Comparison of ENCODE assay signal across 8 cellular contexts in genomic region chr22:39019971-39020651, GRCh38. TPM values are rescaled to one million over a fixed set of nuclear protein-coding genes. Genes with fewer than 3 reads are reported as not detected.
DNase-seq lines count a peak whose midpoint lies in the region; ATAC-seq and TF ChIP-seq lines count a peak whose summit lies in the region.
"Not testable (repeated sequence)": the region's sequence is repeated elsewhere in the genome, so short reads cannot be mapped to it uniquely, and the experiment has no call there.

No MANE protein-coding gene starts in this region.

- peak overlapping the region; percentile 95 to 98 (median 97) for H3K27ac Mint-ChIP-seq in CD4-positive, alpha-beta memory T cell
- H3K27ac Mint-ChIP-seq in activated CD8-positive, alpha-beta T cell treated with anti-CD3 and anti-CD28 coated beads, Interleukin-2, amount 10 ng/mL, durations not matched to agents 7 days and 5 days: peak overlapping the region; percentile 95
- peak overlapping the region; percentile 94 to 98 for H3K27ac Mint-ChIP-seq in natural killer cell treated with Interleukin-12 subunit alpha and Interleukin-12 subunit beta and Interleukin-15 and Interleukin-18, amount 100 ng/mL, for 72 hours
- H3K27ac Mint-ChIP-seq in stimulated activated naive CD8-positive, alpha-beta T cell treated with anti-CD3 and anti-CD28 coated beads, Interleukin-15, Interleukin-2, amounts not matched to agents 100 ng/mL and 50 ng/mL, for 24 hours: peak overlapping the region; percentile 84

- H3K4me1 Mint-ChIP-seq in CD4-positive, alpha-beta memory T cell: peaks cover 31 to 70% (median 51%) of the 10 kb centered on the region in 4 donors
- peaks cover 68% of the 10 kb centered on the region for H3K4me1 Mint-ChIP-seq in activated CD8-positive, alpha-beta T cell treated with anti-CD3 and anti-CD28 coated beads, Interleukin-2, amount 10 ng/mL, durations not matched to agents 7 days and 5 days (ENCODE audit: low read depth)
- peaks cover 31 to 40% of the 10 kb centered on the region in 2 donors for H3K4me1 Mint-ChIP-seq in natural killer cell treated with Interleukin-12 subunit alpha and Interleukin-12 subunit beta and Interleukin-15 and Interleukin-18, amount 100 ng/mL, for 72 hours (ENCODE audit: low read depth in 2 of 2)
- peaks cover 60% of the 10 kb centered on the region for H3K4me1 Mint-ChIP-seq in stimulated activated naive CD8-positive, alpha-beta T cell treated with anti-CD3 and anti-CD28 coated beads, Interleukin-15, Interleukin-2, amounts not matched to agents 100 ng/mL and 50 ng/mL, for 24 hours (ENCODE audit: low read depth)

- peaks cover 50% of the 10 kb centered on the region for H3K4me1 ChIP-seq in CD4-positive, alpha-beta memory T cell (ENCODE audit: insufficient read depth, low read length)
- peaks cover 31% of the 10 kb centered on the region for H3K4me1 ChIP-seq in left ventricle myocardium inferior

- peaks cover 16% of the 10 kb centered on the region for H3K36me3 ChIP-seq in CD4-positive, alpha-beta memory T cell (ENCODE audit: insufficient read depth, low read length)
- not testable (repeated sequence) for H3K36me3 ChIP-seq in left ventricle myocardium inferior

- H3K9me3 ChIP-seq in CD4-positive, alpha-beta memory T cell (ENCODE audit: control insufficient read depth in 1 of 2, low read length in 2 of 2); left ventricle myocardium inferior (replicated peaks): not testable (repeated sequence)

- not testable (repeated sequence) for TF ChIP-seq CTCF in choroid plexus epithelial cell (conservative IDR thresholded peaks at IDR 0.05; ENCODE audit: low read depth, low read length); left ventricle myocardium inferior (IDR thresholded peaks at IDR 0.05; ENCODE audit: borderline replicate concordance)

- CTCF ChIA-PET in CD4-positive, alpha-beta memory T cell (lab: Charles Lee; ENCODE audit: partially characterized antibody): not testable (repeated sequence)
- CTCF ChIA-PET in activated CD8-positive, alpha-beta T cell treated with anti-CD3 and anti-CD28 coated beads, Interleukin-2, amount 10 ng/mL, durations not matched to agents 7 days and 5 days (lab: Charles Lee): interaction anchor here (0.6 to 1.6 kb wide), 2 partner anchors 17 to 150 kb away, joined by 3 to 4 read pairs; no protein-coding TSS in a partner anchor

- not testable (repeated sequence) for H3K27me3 ChIP-seq in CD4-positive, alpha-beta memory T cell (ENCODE audit: insufficient read depth, low read length); left ventricle myocardium inferior (ENCODE audit: low read depth)

- not testable (repeated sequence) for H3K9me3 Mint-ChIP-seq in CD4-positive, alpha-beta memory T cell; activated CD8-positive, alpha-beta T cell treated with anti-CD3 and anti-CD28 coated beads, Interleukin-2, amount 10 ng/mL, durations not matched to agents 7 days and 5 days (ENCODE audit: insufficient read depth); natural killer cell treated with Interleukin-12 subunit alpha and Interleukin-12 subunit beta and Interleukin-15 and Interleukin-18, amount 100 ng/mL, for 72 hours; stimulated activated naive CD8-positive, alpha-beta T cell treated with anti-CD3 and anti-CD28 coated beads, Interleukin-15, Interleukin-2, amounts not matched to agents 100 ng/mL and 50 ng/mL, for 24 hours

- H3K4me3 ChIP-seq in CD4-positive, alpha-beta memory T cell (ENCODE audit: low read length in 2 of 2): not testable (repeated sequence)
- H3K4me3 ChIP-seq in choroid plexus epithelial cell (ENCODE audit: low read depth, low read length) (peak overlapping the region; percentile 39), left ventricle myocardium inferior (peak overlapping the region; percentile 66)

- intact Hi-C loops in CD4-positive, alpha-beta memory T cell (cut with micrococcal nuclease): loop anchor here (5.0 kb wide), 1 partner anchor 72 kb away; no protein-coding TSS in a partner anchor
- intact Hi-C loops in left ventricle myocardium inferior (cut with micrococcal nuclease): not testable (repeated sequence)

- DNase-seq in CD4-positive, alpha-beta memory T cell; activated CD8-positive, alpha-beta T cell treated with anti-CD3 and anti-CD28 coated beads, Interleukin-2, amount 10 ng/mL, durations not matched to agents 7 days and 5 days; left ventricle myocardium inferior; natural killer cell treated with Interleukin-12 subunit alpha and Interleukin-12 subunit beta and Interleukin-15 and Interleukin-18, amount 100 ng/mL, for 72 hours (ENCODE audit: low spot score): not testable (repeated sequence)
- DNase-seq in NAMALWA (ENCODE audit: low spot score): peak; percentile 52
- peak; percentile 41 for DNase-seq in choroid plexus epithelial cell (ENCODE audit: low read depth)

- POLR2A ChIA-PET in CD4-positive, alpha-beta memory T cell (lab: Charles Lee; ENCODE audit: partially characterized antibody): interaction anchor here (0.9 to 3.2 kb wide), 3 partner anchors 12 to 79 kb away, joined by 3 to 9 read pairs (median 5); no protein-coding TSS in a partner anchor
- POLR2A ChIA-PET in activated CD8-positive, alpha-beta T cell treated with anti-CD3 and anti-CD28 coated beads, Interleukin-2, amount 10 ng/mL, durations not matched to agents 7 days and 5 days (lab: Charles Lee): not testable (repeated sequence)

- not testable (repeated sequence) for H3K27me3 Mint-ChIP-seq in CD4-positive, alpha-beta memory T cell; activated CD8-positive, alpha-beta T cell treated with anti-CD3 and anti-CD28 coated beads, Interleukin-2, amount 10 ng/mL, durations not matched to agents 7 days and 5 days (ENCODE audit: low read depth); natural killer cell treated with Interleukin-12 subunit alpha and Interleukin-12 subunit beta and Interleukin-15 and Interleukin-18, amount 100 ng/mL, for 72 hours; stimulated activated naive CD8-positive, alpha-beta T cell treated with anti-CD3 and anti-CD28 coated beads, Interleukin-15, Interleukin-2, amounts not matched to agents 100 ng/mL and 50 ng/mL, for 24 hours

- H3K4me3 Mint-ChIP-seq in CD4-positive, alpha-beta memory T cell: peak overlapping the region; percentile 75 to 94 (median 84)
- peak overlapping the region; percentile 85 for H3K4me3 Mint-ChIP-seq in activated CD8-positive, alpha-beta T cell treated with anti-CD3 and anti-CD28 coated beads, Interleukin-2, amount 10 ng/mL, durations not matched to agents 7 days and 5 days
- peak overlapping the region; percentile 98 for H3K4me3 Mint-ChIP-seq in natural killer cell treated with Interleukin-12 subunit alpha and Interleukin-12 subunit beta and Interleukin-15 and Interleukin-18, amount 100 ng/mL, for 72 hours
- peak overlapping the region; percentile 90 for H3K4me3 Mint-ChIP-seq in stimulated activated naive CD8-positive, alpha-beta T cell treated with anti-CD3 and anti-CD28 coated beads, Interleukin-15, Interleukin-2, amounts not matched to agents 100 ng/mL and 50 ng/mL, for 24 hours

- peaks cover 10 to 50% of the 10 kb centered on the region in 2 donors for H3K36me3 Mint-ChIP-seq in CD4-positive, alpha-beta memory T cell
- peaks cover 63% of the 10 kb centered on the region for H3K36me3 Mint-ChIP-seq in activated CD8-positive, alpha-beta T cell treated with anti-CD3 and anti-CD28 coated beads, Interleukin-2, amount 10 ng/mL, durations not matched to agents 7 days and 5 days (ENCODE audit: low read depth)
- not testable (repeated sequence) for H3K36me3 Mint-ChIP-seq in natural killer cell treated with Interleukin-12 subunit alpha and Interleukin-12 subunit beta and Interleukin-15 and Interleukin-18, amount 100 ng/mL, for 72 hours
- H3K36me3 Mint-ChIP-seq in stimulated activated naive CD8-positive, alpha-beta T cell treated with anti-CD3 and anti-CD28 coated beads, Interleukin-15, Interleukin-2, amounts not matched to agents 100 ng/mL and 50 ng/mL, for 24 hours (ENCODE audit: low read depth): peaks cover 42% of the 10 kb centered on the region

- peak overlapping the region; percentile 65 for H3K27ac ChIP-seq in CD4-positive, alpha-beta memory T cell (ENCODE audit: low read depth, low read length)
- H3K27ac ChIP-seq in left ventricle myocardium inferior (replicated peaks): peak overlapping the region; percentile 85

- ATAC-seq in GM21528 (IDR thresholded peaks at IDR 0.05; ENCODE audit: low FRiP score, unreplicated experiment): peak; percentile 2
- ATAC-seq in activated CD8-positive, alpha-beta T cell treated with anti-CD3 and anti-CD28 coated beads, Interleukin-2, amount 10 ng/mL, durations not matched to agents 7 days and 5 days; natural killer cell treated with Interleukin-12 subunit alpha and Interleukin-12 subunit beta and Interleukin-15 and Interleukin-18, amount 100 ng/mL, for 72 hours: not testable (repeated sequence)

RNA-seq across cellular contexts. Expression of gene APOBEC3D, which starts 0.8 kb away (rescaled TPM):
- total RNA-seq in CD4-positive, alpha-beta memory T cell: 10 to 100 TPM; 35.1 to 41.9 TPM
- 10 to 100 TPM in 1 of 2 donors, 1 to 10 TPM in 1; 4.6 to 16.1 TPM for polyA plus RNA-seq in CD4-positive, alpha-beta memory T cell
- total RNA-seq in activated CD8-positive, alpha-beta T cell treated with anti-CD3 and anti-CD28 coated beads, Interleukin-2, amount 10 ng/mL, durations not matched to agents 7 days and 5 days: 10 to 100 TPM; 49.1 to 51.5 TPM
- total RNA-seq in left ventricle myocardium inferior: 0.96 TPM
- 10 to 100 TPM; 37.6 to 40.1 TPM for total RNA-seq in natural killer cell treated with Interleukin-12 subunit alpha and Interleukin-12 subunit beta and Interleukin-15 and Interleukin-18, amount 100 ng/mL, for 72 hours

RNA-seq across cellular contexts. Expression of gene APOBEC3C, which starts 6.1 kb away (rescaled TPM):
- 10 to 100 TPM; 42.4 to 43.8 TPM for total RNA-seq in CD4-positive, alpha-beta memory T cell
- 100 to 1,000 TPM; 109 to 135 TPM for polyA plus RNA-seq in CD4-positive, alpha-beta memory T cell
- total RNA-seq in activated CD8-positive, alpha-beta T cell treated with anti-CD3 and anti-CD28 coated beads, Interleukin-2, amount 10 ng/mL, durations not matched to agents 7 days and 5 days: 100 to 1,000 TPM; 138 to 147 TPM
- total RNA-seq in left ventricle myocardium inferior: 25.1 TPM
- total RNA-seq in natural killer cell treated with Interleukin-12 subunit alpha and Interleukin-12 subunit beta and Interleukin-15 and Interleukin-18, amount 100 ng/mL, for 72 hours: 100 to 1,000 TPM in 1 of 2 donors, 10 to 100 TPM in 1; 78.5 to 103 TPM

RNA-seq across cellular contexts. Expression of gene APOBEC3F, which starts 20.6 kb away (rescaled TPM):
- 10 to 100 TPM; 18.3 to 18.4 TPM for total RNA-seq in CD4-positive, alpha-beta memory T cell
- 10 to 100 TPM in 1 of 2 donors, 1 to 10 TPM in 1; 3.3 to 15.4 TPM for polyA plus RNA-seq in CD4-positive, alpha-beta memory T cell
- 10 to 100 TPM; 43.1 to 48.8 TPM for total RNA-seq in activated CD8-positive, alpha-beta T cell treated with anti-CD3 and anti-CD28 coated beads, Interleukin-2, amount 10 ng/mL, durations not matched to agents 7 days and 5 days
- total RNA-seq in left ventricle myocardium inferior: 4.8 TPM
- total RNA-seq in natural killer cell treated with Interleukin-12 subunit alpha and Interleukin-12 subunit beta and Interleukin-15 and Interleukin-18, amount 100 ng/mL, for 72 hours: 10 to 100 TPM; 21.7 to 31.6 TPM

RNA-seq across cellular contexts. Expression of gene APOBEC3B, which starts 38.0 kb away (rescaled TPM):
- total RNA-seq in CD4-positive, alpha-beta memory T cell: under 1 TPM; 0.32 to 0.64 TPM
- polyA plus RNA-seq in CD4-positive, alpha-beta memory T cell: 1 to 10 TPM in 1 of 2 donors, under 1 TPM in 1; 0.31 to 1.3 TPM
- total RNA-seq in activated CD8-positive, alpha-beta T cell treated with anti-CD3 and anti-CD28 coated beads, Interleukin-2, amount 10 ng/mL, durations not matched to agents 7 days and 5 days: 10 to 100 TPM; 12.1 to 13.3 TPM
- 0.52 TPM for total RNA-seq in left ventricle myocardium inferior
- total RNA-seq in natural killer cell treated with Interleukin-12 subunit alpha and Interleukin-12 subunit beta and Interleukin-15 and Interleukin-18, amount 100 ng/mL, for 72 hours: 10 to 100 TPM in 1 of 2 donors, under 1 TPM in 1; 0.64 to 12.4 TPM

RNA-seq across cellular contexts. Expression of gene APOBEC3G, which starts 57.0 kb away (rescaled TPM):
- 10 to 100 TPM; 44.5 to 47.5 TPM for total RNA-seq in CD4-positive, alpha-beta memory T cell
- polyA plus RNA-seq in CD4-positive, alpha-beta memory T cell: 100 to 1,000 TPM in 1 of 2 donors, 10 to 100 TPM in 1; 98.5 to 110 TPM
- total RNA-seq in activated CD8-positive, alpha-beta T cell treated with anti-CD3 and anti-CD28 coated beads, Interleukin-2, amount 10 ng/mL, durations not matched to agents 7 days and 5 days: 100 to 1,000 TPM; 134 to 138 TPM
- total RNA-seq in left ventricle myocardium inferior: 4.2 TPM
- total RNA-seq in natural killer cell treated with Interleukin-12 subunit alpha and Interleukin-12 subunit beta and Interleukin-15 and Interleukin-18, amount 100 ng/mL, for 72 hours: 100 to 1,000 TPM; 105 to 169 TPM

Comparison
In these comparisons a context has a peak if more than half of its experiments do, and no peak if none do; other contexts are left out.
1. RNA of gene APOBEC3D, which starts 0.8 kb away (total RNA-seq): 49.1 to 51.5 TPM in activated CD8-positive, alpha-beta T cell treated with anti-CD3 and anti-CD28 coated beads, Interleukin-2, amount 10 ng/mL, durations not matched to agents 7 days and 5 days, 35.1 to 41.9 TPM in CD4-positive, alpha-beta memory T cell and 37.6 to 40.1 TPM in natural killer cell treated with Interleukin-12 subunit alpha and Interleukin-12 subunit beta and Interleukin-15 and Interleukin-18, amount 100 ng/mL, for 72 hours; 0.96 TPM in left ventricle myocardium inferior (single experiment); every median in the first group is over 10 times any median in the second.
2. Peak in every context shown above with its lines, with median percentiles within 50 percentile points of each other: H3K27ac Mint-ChIP-seq and H3K4me3 Mint-ChIP-seq.